ENCODE assay signal across 15 cellular contexts in genomic region chr15:64934023-64934422, GRCh38. TPM values are rescaled to one million over a fixed set of nuclear protein-coding genes. Genes with fewer than 3 reads are reported as not detected.
DNase-seq lines count a peak whose midpoint lies in the region; ATAC-seq and TF ChIP-seq lines count a peak whose summit lies in the region.
"Had no signal": no experiment of that assay in that cellular context is flagged by ENCODE, and none has a peak within 500 bp of the region (broad histone marks: within the 10 kb centered on the region; RNA-seq: fewer than 3 reads in every experiment).

No MANE protein-coding gene starts in this region.

- H3K27me3 Mint-ChIP-seq in type B pancreatic cell: no peaks in the 10 kb centered on the region
- H3K27me3 Mint-ChIP-seq in activated T-cell treated with anti-CD3 and anti-CD28 coated beads, Interleukin-2, amount 50 U/mL, for 24 hours: no peaks in the 10 kb centered on the region

- H3K4me3 ChIP-seq in right atrium auricular region (no peak overlapping the region), esophagus squamous epithelium (no peak overlapping the region)
- H3K4me3 ChIP-seq: A549 had no signal

- no peak overlapping the region for H3K4me3 Mint-ChIP-seq in type B pancreatic cell
- H3K4me3 Mint-ChIP-seq in activated T-cell treated with anti-CD3 and anti-CD28 coated beads, Interleukin-2, amount 50 U/mL, for 24 hours: no peak overlapping the region
- H3K4me3 Mint-ChIP-seq: CD8-positive, alpha-beta memory T cell; HFFc6 had no signal

- no peaks in the 10 kb centered on the region for H3K4me1 ChIP-seq in right atrium auricular region
- peaks cover 0 to 1% (median 0%) of the 10 kb centered on the region in 3 donors for H3K4me1 ChIP-seq in esophagus squamous epithelium
- H3K4me1 ChIP-seq: Caco-2 had no signal

- DNase-seq in cardiac septum (ENCODE audit: low spot score) (peak; percentile 64), right atrium auricular region (ENCODE audit: low spot score) (no peak), RPMI8226 (peak; percentile 0), left lobe of liver (ENCODE audit: low spot score) (peak; percentile 26), type B pancreatic cell (ENCODE audit: extremely low spot score, unreplicated experiment) (peak; percentile 39), esophagus squamous epithelium (lab: John Stamatoyannopoulos, UW) (no peak), amniotic stem cell (lab: John Stamatoyannopoulos, UW) (no peak)
- no peak for DNase-seq in activated T-cell treated with anti-CD3 and anti-CD28 coated beads, Interleukin-2, amount 50 U/mL, for 24 hours
- DNase-seq: Caco-2; CD8-positive, alpha-beta memory T cell; DMS53; GF-D8; HCEC 1CT; HFFc6 had no signal

- no peak for TF ChIP-seq CTCF in right atrium auricular region (IDR thresholded peaks at IDR 0.05)
- no peak for TF ChIP-seq CTCF in type B pancreatic cell (conservative IDR thresholded peaks at IDR 0.05)
- no peak for TF ChIP-seq CTCF in esophagus squamous epithelium (IDR thresholded peaks at IDR 0.05)

- H3K4me1 Mint-ChIP-seq in type B pancreatic cell (ENCODE audit: unreplicated experiment): no peaks in the 10 kb centered on the region
- no peaks in the 10 kb centered on the region for H3K4me1 Mint-ChIP-seq in activated T-cell treated with anti-CD3 and anti-CD28 coated beads, Interleukin-2, amount 50 U/mL, for 24 hours (ENCODE audit: low read depth)
- H3K4me1 Mint-ChIP-seq: CD8-positive, alpha-beta memory T cell had no signal

- no peaks in the 10 kb centered on the region for H3K9me3 ChIP-seq in right atrium auricular region
- no peaks in the 10 kb centered on the region for H3K9me3 ChIP-seq in esophagus squamous epithelium
- H3K9me3 ChIP-seq: A549, Caco-2 had no signal

- H3K36me3 ChIP-seq in right atrium auricular region (no peaks in the 10 kb centered on the region), esophagus squamous epithelium (peaks cover 0 to 35% (median 0%) of the 10 kb centered on the region in 3 donors)

- H3K27me3 ChIP-seq in right atrium auricular region (no peaks in the 10 kb centered on the region), esophagus squamous epithelium (no peaks in the 10 kb centered on the region)

- ATAC-seq in left lobe of liver: no peak
- ATAC-seq: A549 had no signal

- H3K9me3 Mint-ChIP-seq in type B pancreatic cell: no peaks in the 10 kb centered on the region
- H3K9me3 Mint-ChIP-seq in activated T-cell treated with anti-CD3 and anti-CD28 coated beads, Interleukin-2, amount 50 U/mL, for 24 hours: no peaks in the 10 kb centered on the region
- H3K9me3 Mint-ChIP-seq: CD8-positive, alpha-beta memory T cell; HFFc6 had no signal

- no peak overlapping the region for H3K27ac ChIP-seq in right atrium auricular region
- no peak overlapping the region for H3K27ac ChIP-seq in esophagus squamous epithelium
- H3K27ac ChIP-seq: A549 had no signal

- TF ChIP-seq POLR2A in esophagus squamous epithelium (IDR thresholded peaks at IDR 0.05): no peak

- no peaks in the 10 kb centered on the region for H3K36me3 Mint-ChIP-seq in type B pancreatic cell
- H3K36me3 Mint-ChIP-seq in activated T-cell treated with anti-CD3 and anti-CD28 coated beads, Interleukin-2, amount 50 U/mL, for 24 hours (ENCODE audit: low read depth): no peaks in the 10 kb centered on the region

- H3K27ac Mint-ChIP-seq in type B pancreatic cell: no peak overlapping the region
- H3K27ac Mint-ChIP-seq in activated T-cell treated with anti-CD3 and anti-CD28 coated beads, Interleukin-2, amount 50 U/mL, for 24 hours: no peak overlapping the region
- H3K27ac Mint-ChIP-seq: CD8-positive, alpha-beta memory T cell; HFFc6 had no signal

- intact Hi-C loops in cardiac septum (cut with DNase I): no loop called here
- intact Hi-C loops in esophagus squamous epithelium (cut with DNase I): no loop called here

- WGBS in esophagus squamous epithelium, 2 donors: 97 to 98% methylated on average over 6 to 11 of the region's 11 CpGs

RNA-seq across cellular contexts. Expression of gene ANKDD1A, which starts 22.3 kb away (rescaled TPM):
- total RNA-seq in cardiac septum (1.4 TPM), right atrium auricular region (1 to 10 TPM in 1 of 2 donors, under 1 TPM in 1; 0.96 to 2.2 TPM), left lobe of liver (0.38 TPM), type B pancreatic cell (ENCODE audit: low replicate concordance) (2.3 and 3.2 TPM in 2 replicates), esophagus squamous epithelium (1 to 10 TPM in 3 of 4 donors, under 1 TPM in 1; 0.45 to 7.8 (median 2.4) TPM)

RNA-seq across cellular contexts. Expression of gene SPG21, which starts 55.7 kb away (rescaled TPM):
- total RNA-seq in cardiac septum (53.6 TPM), right atrium auricular region (10 to 100 TPM; 48.8 to 52.8 TPM), left lobe of liver (35.7 TPM), type B pancreatic cell (ENCODE audit: low replicate concordance) (77.0 and 80.7 TPM in 2 replicates), esophagus squamous epithelium (10 to 100 TPM; 41.3 to 67.3 (median 59.6) TPM)

Comparison
In these comparisons a context has a peak if more than half of its experiments do, and no peak if none do; other contexts are left out.
1. DNase-seq: peak in cardiac septum (single experiment), RPMI8226 (single experiment), left lobe of liver (single experiment) and type B pancreatic cell (single experiment); none in right atrium auricular region (single experiment), esophagus squamous epithelium (single experiment), amniotic stem cell (single experiment) and activated T-cell treated with anti-CD3 and anti-CD28 coated beads, Interleukin-2, amount 50 U/mL, for 24 hours (single experiment).